ENCODE assay signal across 8 cellular contexts in the genomic region with DNA sequence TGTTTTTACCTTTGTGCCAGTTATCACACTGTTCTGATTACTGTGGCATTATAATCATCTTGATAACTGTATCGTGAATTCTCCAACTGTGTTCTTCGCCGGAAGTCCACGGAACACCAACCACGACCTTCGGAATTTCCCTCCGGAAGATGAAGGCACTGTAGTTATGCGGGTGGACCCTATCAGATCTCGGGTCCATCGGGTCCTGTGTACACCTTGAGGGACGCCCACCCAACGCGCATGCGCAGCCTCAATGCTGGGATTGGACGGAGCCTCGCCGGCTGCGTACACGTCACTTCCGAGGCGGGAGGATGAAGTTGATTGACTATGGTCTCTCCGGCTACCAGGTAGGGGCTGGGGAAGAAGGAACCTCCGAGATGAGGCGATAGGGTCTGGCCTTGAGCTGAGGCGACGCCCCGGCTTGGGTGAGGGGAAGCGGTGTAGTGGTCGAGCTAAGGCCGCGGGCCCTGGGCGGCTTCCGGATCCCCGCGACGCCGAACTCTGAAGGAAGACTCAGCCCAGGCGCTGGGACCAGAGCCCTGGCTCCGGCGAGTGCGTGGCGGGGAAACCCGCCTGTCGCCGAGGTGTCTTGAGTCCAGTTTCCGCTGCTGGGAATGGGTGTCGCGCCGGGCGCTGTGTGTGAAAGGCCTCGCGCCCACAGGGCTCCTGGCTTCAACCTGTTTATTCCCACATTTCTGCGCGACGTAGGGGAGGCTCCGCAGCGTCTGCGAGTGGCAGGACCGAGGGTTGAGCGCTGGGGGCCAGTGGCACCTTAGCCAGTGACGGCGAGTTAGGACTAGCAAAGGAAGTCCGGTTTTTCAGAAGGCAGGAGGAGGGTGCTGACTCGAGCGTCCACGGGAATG. TPM values are rescaled to one million over a fixed set of nuclear protein-coding genes. Genes with fewer than 3 reads are reported as not detected.
DNase-seq lines count a peak whose midpoint lies in the region; ATAC-seq lines count a peak whose summit lies in the region.

A gene with protein sequence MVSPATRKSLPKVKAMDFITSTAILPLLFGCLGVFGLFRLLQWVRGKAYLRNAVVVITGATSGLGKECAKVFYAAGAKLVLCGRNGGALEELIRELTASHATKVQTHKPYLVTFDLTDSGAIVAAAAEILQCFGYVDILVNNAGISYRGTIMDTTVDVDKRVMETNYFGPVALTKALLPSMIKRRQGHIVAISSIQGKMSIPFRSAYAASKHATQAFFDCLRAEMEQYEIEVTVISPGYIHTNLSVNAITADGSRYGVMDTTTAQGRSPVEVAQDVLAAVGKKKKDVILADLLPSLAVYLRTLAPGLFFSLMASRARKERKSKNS (plus strand): TSS at position 320 of the 863 bp plus-strand sequence. CDS start 8 bp downstream, at position 328.

- peak within 1 kb of the TSS; percentile 44 for H3K4ac ChIP-seq in mesendoderm (ENCODE audit: low read depth, low read length)

- peak within 1 kb of the TSS; percentile 81 for H3K9ac ChIP-seq in endocrine pancreas (ENCODE audit: control insufficient read depth, insufficient read depth, low read length)
- H3K9ac ChIP-seq in mesendoderm (ENCODE audit: low read length): peak within 1 kb of the TSS; percentile 94

- H3K4me1 ChIP-seq in endocrine pancreas (ENCODE audit: control insufficient read depth, insufficient read depth, low read length) (no peaks in the 10 kb centered on the region), mesendoderm (ENCODE audit: control insufficient read depth, low read depth, low read length) (no peaks in the 10 kb centered on the region)

- no peak within 1 kb of the TSS for H4K8ac ChIP-seq in mesendoderm (ENCODE audit: low read depth, low read length)

- H3K27me3 ChIP-seq in endocrine pancreas (ENCODE audit: control insufficient read depth, insufficient read depth, low read length) (no peaks in the 10 kb centered on the region), mesendoderm (ENCODE audit: insufficient read depth, low read length, poor library complexity) (no peaks in the 10 kb centered on the region)

- H3K27me3 Mint-ChIP-seq in activated CD8-positive, alpha-beta memory T cell treated with anti-CD3 and anti-CD28 coated beads, Interleukin-2, amount 10 ng/mL, durations not matched to agents 7 days and 5 days: peaks cover under 1% of the 10 kb centered on the region

- H3K36me3 ChIP-seq in endocrine pancreas (ENCODE audit: control insufficient read depth, insufficient read depth, low read length) (no peaks in the 10 kb centered on the region), mesendoderm (ENCODE audit: control insufficient read depth, insufficient read depth, low read length) (no peaks in the 10 kb centered on the region)

- H2BK5ac ChIP-seq in mesendoderm (ENCODE audit: low read length): no peak within 1 kb of the TSS

- peak; percentile 96 for DNase-seq in COLO829 (ENCODE audit: low spot score)
- DNase-seq in HT1080 (ENCODE audit: low read depth): peak; percentile 85
- DNase-seq in NOMO-1 treated with dmso at 0.1 percent for 144 hours (lab: John Stamatoyannopoulos, UW; ENCODE audit: unreplicated experiment): peak; percentile 93
- peak; percentile 97 for DNase-seq in activated CD8-positive, alpha-beta memory T cell treated with anti-CD3 and anti-CD28 coated beads, Interleukin-2, amount 10 ng/mL, durations not matched to agents 7 days and 5 days
- peak; percentile 98 for DNase-seq in mesendoderm
- peak; percentile 94 for DNase-seq in stimulated activated CD8-positive, alpha-beta memory T cell treated with anti-CD3 and anti-CD28 coated beads, Interleukin-15, amount 100 ng/mL, for 1 hour (ENCODE audit: low read depth)

- peak within 1 kb of the TSS; percentile 95 for H3K27ac Mint-ChIP-seq in activated CD8-positive, alpha-beta memory T cell treated with anti-CD3 and anti-CD28 coated beads, Interleukin-2, amount 10 ng/mL, durations not matched to agents 7 days and 5 days

- H3K4me3 ChIP-seq in endocrine pancreas (ENCODE audit: control insufficient read depth, insufficient read depth, low read length): peak within 1 kb of the TSS; percentile 76
- peak within 1 kb of the TSS; percentile 83 for H3K4me3 ChIP-seq in mesendoderm (ENCODE audit: low read length)

- H4K5ac ChIP-seq in mesendoderm (ENCODE audit: low read length): no peak within 1 kb of the TSS

- H2BK120ac ChIP-seq in mesendoderm (ENCODE audit: low read depth, low read length): no peak within 1 kb of the TSS

- peak within 1 kb of the TSS; percentile 97 for H3K56ac ChIP-seq in mesendoderm (ENCODE audit: low read length)

- peak within 1 kb of the TSS; percentile 55 for H3K23ac ChIP-seq in mesendoderm (ENCODE audit: low read length)

- H3K79me1 ChIP-seq in mesendoderm (ENCODE audit: low read length): peaks cover 8% of the 10 kb centered on the region

- no peaks in the 10 kb centered on the region for H3K9me3 ChIP-seq in endocrine pancreas (ENCODE audit: control insufficient read depth, low read length)

- peak within 1 kb of the TSS; percentile 67 for H3K27ac ChIP-seq in mesendoderm (ENCODE audit: low read depth, low read length)

- CTCF ChIA-PET in activated CD8-positive, alpha-beta memory T cell treated with anti-CD3 and anti-CD28 coated beads, Interleukin-2, amount 10 ng/mL, durations not matched to agents 7 days and 5 days (lab: Charles Lee): interaction anchor here (1.2 to 3.3 kb wide), 6 partner anchors 7 to 386 kb away, joined by 3 to 14 read pairs (median 8); partner anchors contain the start of gene USP22

- no peaks in the 10 kb centered on the region for H3K9me3 Mint-ChIP-seq in activated CD8-positive, alpha-beta memory T cell treated with anti-CD3 and anti-CD28 coated beads, Interleukin-2, amount 10 ng/mL, durations not matched to agents 7 days and 5 days (ENCODE audit: low read depth)

- H3K4me2 ChIP-seq in mesendoderm (ENCODE audit: low read length): peak within 1 kb of the TSS; percentile 78

- peaks cover 3% of the 10 kb centered on the region for H3K36me3 Mint-ChIP-seq in activated CD8-positive, alpha-beta memory T cell treated with anti-CD3 and anti-CD28 coated beads, Interleukin-2, amount 10 ng/mL, durations not matched to agents 7 days and 5 days

- ATAC-seq in GM21360 (IDR thresholded peaks at IDR 0.05; ENCODE audit: unreplicated experiment): peak; percentile 90
- peak; percentile 95 for ATAC-seq in activated CD8-positive, alpha-beta memory T cell treated with anti-CD3 and anti-CD28 coated beads, Interleukin-2, amount 10 ng/mL, durations not matched to agents 7 days and 5 days

- H3K18ac ChIP-seq in mesendoderm (ENCODE audit: low read length): peak within 1 kb of the TSS; percentile 31

- H2AK5ac ChIP-seq in mesendoderm (ENCODE audit: low read length): no peak within 1 kb of the TSS

- peaks cover 7% of the 10 kb centered on the region for H3K79me2 ChIP-seq in mesendoderm (ENCODE audit: control insufficient read depth, insufficient read depth, low read length)

- H3K4me3 Mint-ChIP-seq in activated CD8-positive, alpha-beta memory T cell treated with anti-CD3 and anti-CD28 coated beads, Interleukin-2, amount 10 ng/mL, durations not matched to agents 7 days and 5 days: peak within 1 kb of the TSS; percentile 98

- peaks cover 29% of the 10 kb centered on the region for H3K4me1 Mint-ChIP-seq in activated CD8-positive, alpha-beta memory T cell treated with anti-CD3 and anti-CD28 coated beads, Interleukin-2, amount 10 ng/mL, durations not matched to agents 7 days and 5 days

- no peak within 1 kb of the TSS for H2BK15ac ChIP-seq in mesendoderm (replicated peaks; ENCODE audit: low read depth)

- no CpG with 5 or more reads among the region's 66 CpGs for WGBS in mesendoderm (ENCODE audit: extremely low coverage, insufficient coverage, low lambda C conversion rate)

RNA-seq across cellular contexts. Expression of the gene that starts here (rescaled TPM):
- total RNA-seq in HT1080 (2014; rRNA removed; shearing (Covaris generic)): 8.1 and 11.2 TPM in 2 replicates
- 9.1 and 10.9 TPM in 2 replicates for polyA plus RNA-seq in HT1080 (2015; cell fraction: cytosol; rRNA removed)
- polyA plus RNA-seq in HT1080 (2015; cell fraction: nucleus; rRNA removed): 6.4 and 8.4 TPM in 2 replicates
- 10 to 100 TPM; 18.8 to 19.0 TPM for total RNA-seq in activated CD8-positive, alpha-beta memory T cell treated with anti-CD3 and anti-CD28 coated beads, Interleukin-2, amount 10 ng/mL, durations not matched to agents 7 days and 5 days
- polyA plus RNA-seq in mesendoderm (2013, experiment 1 of 2): 28.8 TPM
- polyA plus RNA-seq in mesendoderm (2013, experiment 2 of 2): 30.4 TPM

Comparison
In these comparisons a context has a peak if more than half of its experiments do, and no peak if none do; other contexts are left out.
1. Peak in every context shown above with its lines: DNase-seq, ATAC-seq, H3K4me3 ChIP-seq and H3K27ac ChIP-seq.